Comparison of ENCODE assay signal across 1 cellular context in the genomic region with DNA sequence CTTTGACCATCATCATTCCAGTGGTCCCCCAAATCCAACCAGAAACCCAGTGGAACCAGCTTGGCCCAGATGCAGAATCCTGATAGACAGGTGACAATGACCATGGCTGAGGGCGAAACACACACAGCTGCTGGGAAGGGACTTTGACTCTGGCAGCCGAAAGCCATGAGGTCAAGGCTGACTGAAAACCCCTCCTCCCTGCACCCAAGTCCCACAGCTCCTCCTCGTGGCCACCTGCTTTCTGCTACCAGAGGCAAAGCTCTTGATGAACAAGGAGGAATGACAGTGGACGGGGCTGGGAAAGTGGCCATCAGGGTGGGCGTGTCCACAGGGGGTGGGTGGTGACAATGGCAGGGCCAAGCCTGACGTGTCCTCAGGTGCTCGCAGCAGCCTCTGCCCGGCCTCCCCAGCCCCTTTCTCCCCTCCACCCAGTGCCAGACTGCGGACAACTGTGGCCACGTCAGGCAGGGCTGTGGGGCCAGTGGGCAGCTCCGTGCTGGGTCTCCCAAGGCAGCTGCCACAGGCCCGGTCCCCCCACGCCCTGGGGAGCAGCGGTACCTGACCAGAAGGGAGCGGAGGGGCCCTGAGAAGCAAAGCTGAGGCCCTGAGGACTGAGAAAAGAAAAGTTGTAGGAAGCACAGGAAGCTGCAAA.
TF ChIP-seq lines count a peak whose summit lies in the region.

No MANE protein-coding gene starts in this region.

TF ChIP-seq in HepG2, 621 proteins besides CTCF, POLR2A, EP300 and RAD21 (continued from another document and continues in another):
- TF ChIP-seq KLF16 (CRISPR knock-in tag; IDR thresholded peaks at IDR 0.05) (peak in 1 of 2 experiments; percentile 80; a peak in 1 of 4 replicates), DPF2 (CRISPR knock-in tag; IDR thresholded peaks at IDR 0.05; ENCODE audit: borderline replicate concordance, low read depth) (0 out of 2 replicates have a peak, but pooled peaks have one; percentile 51), FUBP1 (CRISPR knock-in tag; IDR thresholded peaks at IDR 0.05; ENCODE audit: borderline replicate concordance) (no peak), ZNF737 (CRISPR knock-in tag; IDR thresholded peaks at IDR 0.05; ENCODE audit: borderline replicate concordance) (no peak), RXRB (CRISPR knock-in tag; IDR thresholded peaks at IDR 0.05; ENCODE audit: borderline replicate concordance) (peak; percentile 94), CEBPG (CRISPR knock-in tag; IDR thresholded peaks at IDR 0.05) (peak; percentile 56; the same call in 1 of the 2 replicates), NCOA1 (CRISPR knock-in tag; IDR thresholded peaks at IDR 0.05) (no peak), ZNF253 (CRISPR knock-in tag; IDR thresholded peaks at IDR 0.05; ENCODE audit: borderline replicate concordance) (no peak), ZNF143 (CRISPR knock-in tag; IDR thresholded peaks at IDR 0.05) (0 out of 2 replicates have a peak, but pooled peaks have one; percentile 45), ZSCAN22 (CRISPR knock-in tag; IDR thresholded peaks at IDR 0.05) (no peak), ZIK1 (CRISPR knock-in tag; IDR thresholded peaks at IDR 0.05; ENCODE audit: borderline replicate concordance, low read depth) (no peak), GTF2F1 (IDR thresholded peaks at IDR 0.05; ENCODE audit: low read length) (no peak), TFAP4 (IDR thresholded peaks at IDR 0.05; ENCODE audit: borderline replicate concordance, low read depth) (peak; percentile 94; the same call in 1 of the 2 replicates), ZNF343 (CRISPR knock-in tag; IDR thresholded peaks at IDR 0.05) (no peak), PPARG (CRISPR knock-in tag; conservative IDR thresholded peaks at IDR 0.05) (peak; percentile 41; the same call in 1 of the 2 replicates), ZNF367 (CRISPR knock-in tag; IDR thresholded peaks at IDR 0.05; ENCODE audit: borderline replicate concordance) (no peak), YEATS2 (CRISPR knock-in tag; IDR thresholded peaks at IDR 0.05; ENCODE audit: borderline replicate concordance) (no peak), HMGA1 (CRISPR knock-in tag; conservative IDR thresholded peaks at IDR 0.05) (no peak), MXI1 (IDR thresholded peaks at IDR 0.05; ENCODE audit: borderline replicate concordance, low read depth, low read length) (peak; percentile 66; the same call in 1 of the 3 replicates), RBM22 (optimal IDR thresholded peaks at IDR 0.05; ENCODE audit: low read length) (peak; percentile 95), SIN3B (IDR thresholded peaks at IDR 0.05; ENCODE audit: low read length) (no peak), NFRKB (IDR thresholded peaks at IDR 0.05) (no peak), IKZF4 (CRISPR knock-in tag; IDR thresholded peaks at IDR 0.05; ENCODE audit: borderline replicate concordance, low read depth, not compliant biosample characterization) (peak; percentile 56), ZNF234 (CRISPR knock-in tag; conservative IDR thresholded peaks at IDR 0.05) (no peak), THAP8 (CRISPR knock-in tag; IDR thresholded peaks at IDR 0.05; ENCODE audit: borderline replicate concordance) (no peak), KMT2B (CRISPR knock-in tag; IDR thresholded peaks at IDR 0.05) (no peak), ATF7 (IDR thresholded peaks at IDR 0.05) (no peak), ATF7 (CRISPR knock-in tag; IDR thresholded peaks at IDR 0.05) (peak; percentile 84), REST (IDR thresholded peaks at IDR 0.05; ENCODE audit: borderline replicate concordance in 1 of 2, low read depth in 1 of 2, low read length in 2 of 2) (no peak), E2F1 (CRISPR knock-in tag; IDR thresholded peaks at IDR 0.05) (no peak), THAP9 (CRISPR knock-in tag; IDR thresholded peaks at IDR 0.05; ENCODE audit: borderline replicate concordance) (peak; percentile 50; the same call in 1 of the 2 replicates), FOXM1 (CRISPR knock-in tag; IDR thresholded peaks at IDR 0.05) (no peak), POLR2AphosphoS5 (IDR thresholded peaks at IDR 0.05; ENCODE audit: low read depth, low read length) (no peak), CCAR2 (optimal IDR thresholded peaks at IDR 0.05; ENCODE audit: low read depth, low read length) (peak; percentile 75)
- TF ChIP-seq, protein P1, sequence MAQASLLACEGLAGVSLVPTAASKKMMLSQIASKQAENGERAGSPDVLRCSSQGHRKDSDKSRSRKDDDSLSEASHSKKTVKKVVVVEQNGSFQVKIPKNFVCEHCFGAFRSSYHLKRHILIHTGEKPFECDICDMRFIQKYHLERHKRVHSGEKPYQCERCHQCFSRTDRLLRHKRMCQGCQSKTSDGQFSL (CRISPR knock-in tag; IDR thresholded peaks at IDR 0.05): peak; percentile 54; the same call in 1 of the 2 replicates
- TF ChIP-seq, protein P2, sequence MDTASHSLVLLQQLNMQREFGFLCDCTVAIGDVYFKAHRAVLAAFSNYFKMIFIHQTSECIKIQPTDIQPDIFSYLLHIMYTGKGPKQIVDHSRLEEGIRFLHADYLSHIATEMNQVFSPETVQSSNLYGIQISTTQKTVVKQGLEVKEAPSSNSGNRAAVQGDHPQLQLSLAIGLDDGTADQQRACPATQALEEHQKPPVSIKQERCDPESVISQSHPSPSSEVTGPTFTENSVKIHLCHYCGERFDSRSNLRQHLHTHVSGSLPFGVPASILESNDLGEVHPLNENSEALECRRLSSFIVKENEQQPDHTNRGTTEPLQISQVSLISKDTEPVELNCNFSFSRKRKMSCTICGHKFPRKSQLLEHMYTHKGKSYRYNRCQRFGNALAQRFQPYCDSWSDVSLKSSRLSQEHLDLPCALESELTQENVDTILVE (CRISPR knock-in tag; IDR thresholded peaks at IDR 0.05): 0 out of 2 replicates have a peak, but pooled peaks have one; percentile 43
- TF ChIP-seq, protein P3, sequence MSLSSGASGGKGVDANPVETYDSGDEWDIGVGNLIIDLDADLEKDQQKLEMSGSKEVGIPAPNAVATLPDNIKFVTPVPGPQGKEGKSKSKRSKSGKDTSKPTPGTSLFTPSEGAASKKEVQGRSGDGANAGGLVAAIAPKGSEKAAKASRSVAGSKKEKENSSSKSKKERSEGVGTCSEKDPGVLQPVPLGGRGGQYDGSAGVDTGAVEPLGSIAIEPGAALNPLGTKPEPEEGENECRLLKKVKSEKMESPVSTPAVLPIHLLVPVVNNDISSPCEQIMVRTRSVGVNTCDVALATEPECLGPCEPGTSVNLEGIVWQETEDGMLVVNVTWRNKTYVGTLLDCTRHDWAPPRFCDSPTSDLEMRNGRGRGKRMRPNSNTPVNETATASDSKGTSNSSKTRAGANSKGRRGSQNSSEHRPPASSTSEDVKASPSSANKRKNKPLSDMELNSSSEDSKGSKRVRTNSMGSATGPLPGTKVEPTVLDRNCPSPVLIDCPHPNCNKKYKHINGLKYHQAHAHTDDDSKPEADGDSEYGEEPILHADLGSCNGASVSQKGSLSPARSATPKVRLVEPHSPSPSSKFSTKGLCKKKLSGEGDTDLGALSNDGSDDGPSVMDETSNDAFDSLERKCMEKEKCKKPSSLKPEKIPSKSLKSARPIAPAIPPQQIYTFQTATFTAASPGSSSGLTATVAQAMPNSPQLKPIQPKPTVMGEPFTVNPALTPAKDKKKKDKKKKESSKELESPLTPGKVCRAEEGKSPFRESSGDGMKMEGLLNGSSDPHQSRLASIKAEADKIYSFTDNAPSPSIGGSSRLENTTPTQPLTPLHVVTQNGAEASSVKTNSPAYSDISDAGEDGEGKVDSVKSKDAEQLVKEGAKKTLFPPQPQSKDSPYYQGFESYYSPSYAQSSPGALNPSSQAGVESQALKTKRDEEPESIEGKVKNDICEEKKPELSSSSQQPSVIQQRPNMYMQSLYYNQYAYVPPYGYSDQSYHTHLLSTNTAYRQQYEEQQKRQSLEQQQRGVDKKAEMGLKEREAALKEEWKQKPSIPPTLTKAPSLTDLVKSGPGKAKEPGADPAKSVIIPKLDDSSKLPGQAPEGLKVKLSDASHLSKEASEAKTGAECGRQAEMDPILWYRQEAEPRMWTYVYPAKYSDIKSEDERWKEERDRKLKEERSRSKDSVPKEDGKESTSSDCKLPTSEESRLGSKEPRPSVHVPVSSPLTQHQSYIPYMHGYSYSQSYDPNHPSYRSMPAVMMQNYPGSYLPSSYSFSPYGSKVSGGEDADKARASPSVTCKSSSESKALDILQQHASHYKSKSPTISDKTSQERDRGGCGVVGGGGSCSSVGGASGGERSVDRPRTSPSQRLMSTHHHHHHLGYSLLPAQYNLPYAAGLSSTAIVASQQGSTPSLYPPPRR (CRISPR knock-in tag; IDR thresholded peaks at IDR 0.05; ENCODE audit: borderline replicate concordance): peak; percentile 91
